ENCODE assay signal across 17 cellular contexts in the genomic region with DNA sequence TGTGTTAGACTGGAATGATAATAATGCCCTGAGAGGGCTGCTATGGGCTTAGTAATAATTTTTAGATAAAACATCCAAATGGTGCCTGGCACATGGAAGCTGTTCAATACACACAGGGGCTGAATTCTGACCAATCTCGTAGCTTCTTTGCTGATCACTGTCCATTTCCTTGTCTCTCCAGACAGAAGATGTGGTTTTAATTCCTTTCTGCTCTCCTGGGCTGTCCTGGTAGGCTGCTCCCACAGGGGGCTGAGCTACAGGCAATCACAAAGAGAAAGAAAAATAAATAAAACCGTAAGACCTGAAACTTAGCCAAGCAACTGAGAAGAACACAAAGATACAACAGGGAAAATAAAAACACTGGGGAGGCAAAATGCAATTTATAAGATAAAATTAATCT.
A peak's percentile ranks its signal among the peaks of the same experiment; 100 is the strongest.
DNase-seq lines count a peak whose midpoint lies in the region; ATAC-seq and TF ChIP-seq lines count a peak whose summit lies in the region.
"Had no signal": no experiment of that assay in that cellular context is flagged by ENCODE, and none has a peak within 500 bp of the region (broad histone marks: within the 10 kb centered on the region; RNA-seq: fewer than 3 reads in every experiment).

No MANE protein-coding gene starts in this region.

- in situ Hi-C loops in IMR-90 (cut with MboI; ENCODE audit: low sequenced_read_pairs) (no loop called here), ACHN (cut with HindIII; ENCODE audit: low pct_ligation_motif_present, low pct_unique_long_range_greater_than_20kb, low sequenced_read_pairs) (no loop called here), G401 (cut with HindIII; ENCODE audit: low sequenced_read_pairs) (no loop called here)

- H2BK15ac ChIP-seq in IMR-90 (ENCODE audit: low read depth, low read length) (peak overlapping the region; percentile 67; the same call in 2 of the 3 replicates), mesenchymal stem cell (ENCODE audit: low read depth, poor library complexity, severe bottlenecking) (no peak overlapping the region)

- peaks cover 4% of the 10 kb centered on the region for H3K9me3 Mint-ChIP-seq in progenitor cell of endocrine pancreas (ENCODE audit: low read depth)

- WGBS in IMR-90 (ENCODE audit: extremely low coverage in 2 of 2, insufficient read length in 1 of 2), 2 experiments: no CpG with 5 or more reads among the region's 2 CpGs
- WGBS in mesenchymal stem cell: 53% methylated on average over 1 of the region's 2 CpGs

- peak overlapping the region; percentile 74 for H2BK120ac ChIP-seq in IMR-90 (ENCODE audit: low read depth, low read length)
- H2BK120ac ChIP-seq in mesenchymal stem cell (ENCODE audit: low read depth, low read length): no peak overlapping the region

- TF ChIP-seq POLR2A in IMR-90 (IDR thresholded peaks at IDR 0.05; ENCODE audit: low read depth, low read length): no peak

- no peak for TF ChIP-seq CTCF in IMR-90 (conservative IDR thresholded peaks at IDR 0.05; ENCODE audit: low read depth, low read length)
- no peak for TF ChIP-seq CTCF in choroid plexus epithelial cell (conservative IDR thresholded peaks at IDR 0.05; ENCODE audit: low read depth, low read length)
- TF ChIP-seq CTCF in progenitor cell of endocrine pancreas (IDR thresholded peaks at IDR 0.05; ENCODE audit: unreplicated experiment): no peak

- no peak overlapping the region for H3K27ac Mint-ChIP-seq in progenitor cell of endocrine pancreas
- H3K27ac Mint-ChIP-seq: activated CD8-positive, alpha-beta T cell treated with anti-CD3 and anti-CD28 coated beads, Interleukin-2, amount 10 ng/mL, durations not matched to agents 7 days and 5 days; activated naive CD8-positive, alpha-beta T cell treated with anti-CD3 and anti-CD28 coated beads, Interleukin-2, amount 10 ng/mL, durations not matched to agents 7 days and 5 days; activated T-cell treated with anti-CD3 and anti-CD28 coated beads, Interleukin-2, amount 50 U/mL, for 72 hours; stimulated activated memory B cell treated with anti-CD40 and anti-IgM and Interleukin-4, amounts not matched to agents 10 μg/mL and 1 μg/mL and 100 μg/mL, for 72 hours had no signal

- H3K27me3 Mint-ChIP-seq in progenitor cell of endocrine pancreas: no peaks in the 10 kb centered on the region
- H3K27me3 Mint-ChIP-seq: activated naive CD8-positive, alpha-beta T cell treated with anti-CD3 and anti-CD28 coated beads, Interleukin-2, amount 10 ng/mL, durations not matched to agents 7 days and 5 days; stimulated activated memory B cell treated with anti-CD40 and anti-IgM and Interleukin-4, amounts not matched to agents 10 μg/mL and 1 μg/mL and 100 μg/mL, for 72 hours had no signal

- ATAC-seq in IMR-90 (ENCODE audit: low read depth) (peak; percentile 85), HG03280 (IDR thresholded peaks at IDR 0.05; ENCODE audit: unreplicated experiment) (no peak)
- ATAC-seq: activated CD8-positive, alpha-beta T cell treated with anti-CD3 and anti-CD28 coated beads, Interleukin-2, amount 10 ng/mL, durations not matched to agents 7 days and 5 days; activated T-cell treated with anti-CD3 and anti-CD28 coated beads, Interleukin-2, amount 50 U/mL, for 72 hours; stimulated activated memory B cell treated with anti-CD40 and anti-IgM and Interleukin-4, amounts not matched to agents 10 μg/mL and 1 μg/mL and 100 μg/mL, for 72 hours had no signal

- peaks cover 2% of the 10 kb centered on the region; the same call in 1 of the 2 replicates for H3K36me3 ChIP-seq in ACC112 (ENCODE audit: insufficient read depth, low read length)
- H3K36me3 ChIP-seq in IMR-90 (ENCODE audit: control insufficient read depth, insufficient read depth, low read length): peaks cover 8% of the 10 kb centered on the region
- peaks cover 10 to 29% of the 10 kb centered on the region in 2 experiments for H3K36me3 ChIP-seq in mesenchymal stem cell (ENCODE audit: control insufficient read depth in 1 of 2, insufficient read depth in 2 of 2, low read depth in 1 of 2, low read length in 2 of 2)

- H3K79me1 ChIP-seq in IMR-90 (ENCODE audit: low read depth in 1 of 2, low read length in 2 of 2) (peaks cover under 1 to 19% of the 10 kb centered on the region in 2 experiments; a peak in 3 of 4 replicates), mesenchymal stem cell (replicated peaks; ENCODE audit: low read length, poor library complexity, severe bottlenecking) (peaks cover 26% of the 10 kb centered on the region)

- H3K14ac ChIP-seq in IMR-90 (replicated peaks; ENCODE audit: low read depth, low read length) (peak overlapping the region; percentile 58; the same call in 1 of the 2 replicates), mesenchymal stem cell (ENCODE audit: low read length in 2 of 2) (no peak overlapping the region)

- H2BK12ac ChIP-seq in mesenchymal stem cell (ENCODE audit: low read length in 2 of 2): no peak overlapping the region

- H2AK9ac ChIP-seq in IMR-90 (replicated peaks; ENCODE audit: low read depth, low read length, poor library complexity): peak overlapping the region; percentile 87

- dilution Hi-C loops in IMR-90 (cut with HindIII; ENCODE audit: low sequenced_read_pairs, unreplicated experiment): no loop called here

- H3K56ac ChIP-seq in IMR-90 (ENCODE audit: extremely low read depth, insufficient read depth, low read length): no peak overlapping the region

- H3K36me3 Mint-ChIP-seq in progenitor cell of endocrine pancreas (ENCODE audit: insufficient read depth): peaks cover 24% of the 10 kb centered on the region

- H4K5ac ChIP-seq in IMR-90 (ENCODE audit: low read depth, low read length): no peak overlapping the region; the same call in 1 of the 2 replicates

- TF ChIP-seq RAD21 in IMR-90 (IDR thresholded peaks at IDR 0.05; ENCODE audit: low read length): no peak

- DNase-seq in IMR-90 (peak; percentile 89), choroid plexus epithelial cell (ENCODE audit: low read depth) (peak; percentile 97), mesenchymal stem cell (peak; percentile 53), ACHN (no peak), progenitor cell of endocrine pancreas (ENCODE audit: low spot score, unreplicated experiment) (no peak), G401 (ENCODE audit: low spot score) (no peak)
- DNase-seq: activated CD8-positive, alpha-beta T cell treated with anti-CD3 and anti-CD28 coated beads, Interleukin-2, amount 10 ng/mL, durations not matched to agents 7 days and 5 days; activated naive CD8-positive, alpha-beta T cell treated with anti-CD3 and anti-CD28 coated beads, Interleukin-2, amount 10 ng/mL, durations not matched to agents 7 days and 5 days; activated T-cell treated with anti-CD3 and anti-CD28 coated beads, Interleukin-2, amount 50 U/mL, for 72 hours; KG1; midbrain; nucleus accumbens; transverse colon had no signal

- CTCF ChIA-PET in IMR-90 (lab: Yijun Ruan, JAX): interaction anchor here (0.6 to 1.5 kb wide), 3 partner anchors 34 to 76 kb away, joined by 3 to 5 read pairs (median 4); no protein-coding TSS in a partner anchor

- H3K23ac ChIP-seq in IMR-90 (ENCODE audit: low read depth, low read length) (peak overlapping the region; percentile 71; the same call in 1 of the 2 replicates), mesenchymal stem cell (ENCODE audit: low read length in 2 of 2) (no peak overlapping the region)

- H2AK5ac ChIP-seq in IMR-90 (ENCODE audit: low read depth, low read length): no peak overlapping the region
- no peak overlapping the region for H2AK5ac ChIP-seq in mesenchymal stem cell (ENCODE audit: low read length, severe bottlenecking)

- H4K8ac ChIP-seq in IMR-90 (ENCODE audit: low read depth in 2 of 2, low read length in 2 of 2): peak overlapping the region in 1 of 2 experiments; percentile 50; a peak in 2 of 4 replicates
- no peak overlapping the region for H4K8ac ChIP-seq in mesenchymal stem cell (ENCODE audit: low read length)

- H3K18ac ChIP-seq in IMR-90 (ENCODE audit: low read depth, low read length): peak overlapping the region; percentile 71; the same call in 1 of the 2 replicates
- no peak overlapping the region for H3K18ac ChIP-seq in mesenchymal stem cell (ENCODE audit: low read depth in 1 of 2, low read length in 2 of 2)

- no TSS peak for BruUV-seq in IMR-90 (replicated peaks; lab: Mats Ljungman, UMichigan)

- peak overlapping the region; percentile 13; the same call in 1 of the 2 replicates for H3K4me2 ChIP-seq in IMR-90 (ENCODE audit: low read depth, low read length)
- no peak overlapping the region for H3K4me2 ChIP-seq in mesenchymal stem cell (ENCODE audit: low read length, poor library complexity, severe bottlenecking)

- peaks cover 58% of the 10 kb centered on the region for H3K4me1 ChIP-seq in ACC112 (ENCODE audit: control insufficient read depth, insufficient read depth, low read length, unreplicated experiment)
- peaks cover 20% of the 10 kb centered on the region for H3K4me1 ChIP-seq in IMR-90 (ENCODE audit: control insufficient read depth, insufficient read depth, low read length)
- H3K4me1 ChIP-seq in mesenchymal stem cell (ENCODE audit: control insufficient read depth, insufficient read depth, low read depth, low read length): peaks cover 7% of the 10 kb centered on the region

- no peaks in the 10 kb centered on the region for H3K27me3 ChIP-seq in ACC112 (ENCODE audit: insufficient read depth, low read length)
- no peaks in the 10 kb centered on the region for H3K27me3 ChIP-seq in IMR-90 (ENCODE audit: control insufficient read depth, insufficient read depth, low read length)
- H3K27me3 ChIP-seq in mesenchymal stem cell (ENCODE audit: control insufficient read depth in 1 of 2, insufficient read depth in 1 of 2, low read length in 2 of 2): no peaks in the 10 kb centered on the region
- H3K27me3 ChIP-seq: transverse colon had no signal

- H3K4me3 Mint-ChIP-seq in progenitor cell of endocrine pancreas (ENCODE audit: low read depth): no peak overlapping the region
- H3K4me3 Mint-ChIP-seq: activated CD8-positive, alpha-beta T cell treated with anti-CD3 and anti-CD28 coated beads, Interleukin-2, amount 10 ng/mL, durations not matched to agents 7 days and 5 days; activated naive CD8-positive, alpha-beta T cell treated with anti-CD3 and anti-CD28 coated beads, Interleukin-2, amount 10 ng/mL, durations not matched to agents 7 days and 5 days; activated T-cell treated with anti-CD3 and anti-CD28 coated beads, Interleukin-2, amount 50 U/mL, for 72 hours; stimulated activated memory B cell treated with anti-CD40 and anti-IgM and Interleukin-4, amounts not matched to agents 10 μg/mL and 1 μg/mL and 100 μg/mL, for 72 hours had no signal

- POLR2A ChIA-PET in IMR-90 (lab: Charles Lee; ENCODE audit: unreplicated experiment): interaction anchor here (0.5 kb wide), 1 partner anchor 12 kb away, joined by 5 read pairs; no protein-coding TSS in a partner anchor

- peak overlapping the region; percentile 73 for H2BK20ac ChIP-seq in IMR-90 (ENCODE audit: low read depth, low read length)

- peaks cover 4% of the 10 kb centered on the region for H3K4me1 Mint-ChIP-seq in progenitor cell of endocrine pancreas (ENCODE audit: low read depth)

- H3K9me1 ChIP-seq in IMR-90 (ENCODE audit: insufficient read depth, low read length): peaks cover 21% of the 10 kb centered on the region

- H2AFZ ChIP-seq in ACC112 (ENCODE audit: low read length, unreplicated experiment): no peak overlapping the region
- H2AFZ ChIP-seq in IMR-90 (replicated peaks; ENCODE audit: low read length, poor library complexity): no peak overlapping the region
- H2AFZ ChIP-seq in mesenchymal stem cell (ENCODE audit: low read depth, low read length): no peak overlapping the region

- no peaks in the 10 kb centered on the region for H3K9me3 ChIP-seq in IMR-90 (ENCODE audit: control insufficient read depth, insufficient read depth, low read length)
- H3K9me3 ChIP-seq in mesenchymal stem cell (ENCODE audit: control insufficient read depth, low read length): no peaks in the 10 kb centered on the region
- H3K9me3 ChIP-seq: transverse colon had no signal

- H2BK5ac ChIP-seq in IMR-90 (ENCODE audit: low read depth, low read length, poor library complexity, severe bottlenecking) (peak overlapping the region; percentile 74), mesenchymal stem cell (ENCODE audit: low read depth, low read length, poor library complexity, severe bottlenecking) (peak overlapping the region; percentile 49)

- no peak overlapping the region for H3K9ac ChIP-seq in IMR-90 (ENCODE audit: low read depth, low read length)
- H3K9ac ChIP-seq in mesenchymal stem cell (ENCODE audit: low read length): peak overlapping the region; percentile 39

- H3K27ac ChIP-seq in ACC112 (ENCODE audit: low read depth, low read length): peak overlapping the region; percentile 99
- H3K27ac ChIP-seq in IMR-90 (ENCODE audit: insufficient read depth, low read length): peak overlapping the region; percentile 62; the same call in 1 of the 2 replicates
- peak overlapping the region; percentile 56 for H3K27ac ChIP-seq in mesenchymal stem cell (ENCODE audit: low read length, poor library complexity, severe bottlenecking)
- H3K27ac ChIP-seq: 22Rv1, transverse colon had no signal

- H4K20me1 ChIP-seq in IMR-90 (ENCODE audit: insufficient read depth, low read length): no peaks in the 10 kb centered on the region

- H3K79me2 ChIP-seq in ACC112 (ENCODE audit: control insufficient read depth, insufficient read depth, low read length, unreplicated experiment): no peaks in the 10 kb centered on the region

- peak overlapping the region; percentile 88; the same call in 1 of the 2 replicates for H3K4ac ChIP-seq in IMR-90 (ENCODE audit: low read depth, low read length)
- H3K4ac ChIP-seq in mesenchymal stem cell (ENCODE audit: low read depth in 1 of 2, low read length in 2 of 2): no peak overlapping the region

- H3K4me3 ChIP-seq in ACC112 (ENCODE audit: low read depth, low read length): no peak overlapping the region
- H3K4me3 ChIP-seq in IMR-90 (ENCODE audit: insufficient read depth, low read depth, low read length): no peak overlapping the region
- H3K4me3 ChIP-seq in choroid plexus epithelial cell (ENCODE audit: low read depth, low read length): no peak overlapping the region
- H3K4me3 ChIP-seq in mesenchymal stem cell (ENCODE audit: insufficient read depth in 1 of 2, low read depth in 1 of 2, low read length in 2 of 2): no peak overlapping the region
- H3K4me3 ChIP-seq: transverse colon had no signal

- H4K91ac ChIP-seq in IMR-90 (ENCODE audit: insufficient read depth, low read depth, low read length) (peak overlapping the region; percentile 51), mesenchymal stem cell (ENCODE audit: low read length) (no peak overlapping the region)

- intact Hi-C loops in IMR-90 (cut with micrococcal nuclease): no loop called here

Comparison
In these comparisons a context has a peak if more than half of its experiments do, and no peak if none do; other contexts are left out.
1. DNase-seq: peak in IMR-90 (single experiment), choroid plexus epithelial cell (single experiment) and mesenchymal stem cell (single experiment); none in ACHN (single experiment), progenitor cell of endocrine pancreas (single experiment) and G401 (single experiment).
2. Peak in every context shown above with its lines, with median percentiles within 50 percentile points of each other: H3K27ac ChIP-seq.